Comparison of ENCODE assay signal across 9 cellular contexts in genomic region chr1:89369331-89369730, GRCh38. TPM values are rescaled to one million over a fixed set of nuclear protein-coding genes. Genes with fewer than 3 reads are reported as not detected.
"Had no signal": no experiment of that assay in that cellular context is flagged by ENCODE, and none has a peak within 500 bp of the region (broad histone marks: within the 10 kb centered on the region; RNA-seq: fewer than 3 reads in every experiment).

No MANE protein-coding gene starts in this region.

- FAIRE-seq: G401.6, GM12878, GM12891, GM12892, GM18507, GM19239 had no signal

- DNase-seq: GDM1, GF-D8 had no signal

- H3K4me3 ChIP-seq: GM12878 had no signal

- ATAC-seq: GM12878 had no signal

RNA-seq across cellular contexts. Expression of gene GBP6, which starts 5.5 kb away (rescaled TPM):
- total RNA-seq: G401 had no signal
